1 cellular context compared by ENCODE assay signal in the genomic region with DNA sequence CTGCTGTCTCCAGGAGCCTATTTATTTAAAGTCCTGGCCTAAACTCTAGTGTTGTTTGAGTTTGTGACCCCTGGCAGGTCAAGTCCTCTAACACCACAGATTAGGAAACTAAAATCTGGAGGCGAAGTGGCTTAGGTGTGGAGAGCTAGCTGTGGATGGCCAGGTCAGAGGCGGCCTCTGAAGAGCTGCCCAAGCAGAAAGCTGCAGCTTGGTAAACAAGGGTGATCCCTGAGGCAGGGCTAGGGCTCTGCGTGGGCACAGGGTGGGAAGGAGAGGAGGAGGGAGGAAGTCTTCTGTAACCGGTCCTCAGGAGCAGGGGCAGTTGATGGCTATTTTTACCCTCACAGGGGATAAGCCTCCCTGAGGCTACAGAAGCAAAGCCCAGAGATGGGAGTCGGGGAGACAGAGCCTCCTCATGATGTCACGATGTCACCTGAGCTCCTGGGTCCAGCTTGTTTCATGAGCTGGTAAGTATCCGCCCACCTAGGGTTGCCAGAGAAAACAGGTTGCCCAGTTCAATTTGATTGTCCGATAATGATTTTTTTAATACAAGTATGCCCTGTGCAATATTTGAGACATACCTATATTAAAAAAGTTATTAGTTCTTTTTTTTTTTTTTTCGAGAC.
TF ChIP-seq lines count a peak whose summit lies in the region.

No MANE protein-coding gene starts in this region.

TF ChIP-seq in liver, 16 proteins besides CTCF, POLR2A, EP300 and RAD21 (continued from another document):
- TF ChIP-seq, protein P1, sequence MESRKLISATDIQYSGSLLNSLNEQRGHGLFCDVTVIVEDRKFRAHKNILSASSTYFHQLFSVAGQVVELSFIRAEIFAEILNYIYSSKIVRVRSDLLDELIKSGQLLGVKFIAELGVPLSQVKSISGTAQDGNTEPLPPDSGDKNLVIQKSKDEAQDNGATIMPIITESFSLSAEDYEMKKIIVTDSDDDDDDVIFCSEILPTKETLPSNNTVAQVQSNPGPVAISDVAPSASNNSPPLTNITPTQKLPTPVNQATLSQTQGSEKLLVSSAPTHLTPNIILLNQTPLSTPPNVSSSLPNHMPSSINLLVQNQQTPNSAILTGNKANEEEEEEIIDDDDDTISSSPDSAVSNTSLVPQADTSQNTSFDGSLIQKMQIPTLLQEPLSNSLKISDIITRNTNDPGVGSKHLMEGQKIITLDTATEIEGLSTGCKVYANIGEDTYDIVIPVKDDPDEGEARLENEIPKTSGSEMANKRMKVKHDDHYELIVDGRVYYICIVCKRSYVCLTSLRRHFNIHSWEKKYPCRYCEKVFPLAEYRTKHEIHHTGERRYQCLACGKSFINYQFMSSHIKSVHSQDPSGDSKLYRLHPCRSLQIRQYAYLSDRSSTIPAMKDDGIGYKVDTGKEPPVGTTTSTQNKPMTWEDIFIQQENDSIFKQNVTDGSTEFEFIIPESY (IDR thresholded peaks at IDR 0.05): peak; percentile 42
- no peak for TF ChIP-seq JUND (IDR thresholded peaks at IDR 0.05)
- TF ChIP-seq, protein P2, sequence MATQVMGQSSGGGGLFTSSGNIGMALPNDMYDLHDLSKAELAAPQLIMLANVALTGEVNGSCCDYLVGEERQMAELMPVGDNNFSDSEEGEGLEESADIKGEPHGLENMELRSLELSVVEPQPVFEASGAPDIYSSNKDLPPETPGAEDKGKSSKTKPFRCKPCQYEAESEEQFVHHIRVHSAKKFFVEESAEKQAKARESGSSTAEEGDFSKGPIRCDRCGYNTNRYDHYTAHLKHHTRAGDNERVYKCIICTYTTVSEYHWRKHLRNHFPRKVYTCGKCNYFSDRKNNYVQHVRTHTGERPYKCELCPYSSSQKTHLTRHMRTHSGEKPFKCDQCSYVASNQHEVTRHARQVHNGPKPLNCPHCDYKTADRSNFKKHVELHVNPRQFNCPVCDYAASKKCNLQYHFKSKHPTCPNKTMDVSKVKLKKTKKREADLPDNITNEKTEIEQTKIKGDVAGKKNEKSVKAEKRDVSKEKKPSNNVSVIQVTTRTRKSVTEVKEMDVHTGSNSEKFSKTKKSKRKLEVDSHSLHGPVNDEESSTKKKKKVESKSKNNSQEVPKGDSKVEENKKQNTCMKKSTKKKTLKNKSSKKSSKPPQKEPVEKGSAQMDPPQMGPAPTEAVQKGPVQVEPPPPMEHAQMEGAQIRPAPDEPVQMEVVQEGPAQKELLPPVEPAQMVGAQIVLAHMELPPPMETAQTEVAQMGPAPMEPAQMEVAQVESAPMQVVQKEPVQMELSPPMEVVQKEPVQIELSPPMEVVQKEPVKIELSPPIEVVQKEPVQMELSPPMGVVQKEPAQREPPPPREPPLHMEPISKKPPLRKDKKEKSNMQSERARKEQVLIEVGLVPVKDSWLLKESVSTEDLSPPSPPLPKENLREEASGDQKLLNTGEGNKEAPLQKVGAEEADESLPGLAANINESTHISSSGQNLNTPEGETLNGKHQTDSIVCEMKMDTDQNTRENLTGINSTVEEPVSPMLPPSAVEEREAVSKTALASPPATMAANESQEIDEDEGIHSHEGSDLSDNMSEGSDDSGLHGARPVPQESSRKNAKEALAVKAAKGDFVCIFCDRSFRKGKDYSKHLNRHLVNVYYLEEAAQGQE (IDR thresholded peaks at IDR 0.05): no peak
TF ChIP-seq in liver: peak in this region for 8.
